In the genomic region with DNA sequence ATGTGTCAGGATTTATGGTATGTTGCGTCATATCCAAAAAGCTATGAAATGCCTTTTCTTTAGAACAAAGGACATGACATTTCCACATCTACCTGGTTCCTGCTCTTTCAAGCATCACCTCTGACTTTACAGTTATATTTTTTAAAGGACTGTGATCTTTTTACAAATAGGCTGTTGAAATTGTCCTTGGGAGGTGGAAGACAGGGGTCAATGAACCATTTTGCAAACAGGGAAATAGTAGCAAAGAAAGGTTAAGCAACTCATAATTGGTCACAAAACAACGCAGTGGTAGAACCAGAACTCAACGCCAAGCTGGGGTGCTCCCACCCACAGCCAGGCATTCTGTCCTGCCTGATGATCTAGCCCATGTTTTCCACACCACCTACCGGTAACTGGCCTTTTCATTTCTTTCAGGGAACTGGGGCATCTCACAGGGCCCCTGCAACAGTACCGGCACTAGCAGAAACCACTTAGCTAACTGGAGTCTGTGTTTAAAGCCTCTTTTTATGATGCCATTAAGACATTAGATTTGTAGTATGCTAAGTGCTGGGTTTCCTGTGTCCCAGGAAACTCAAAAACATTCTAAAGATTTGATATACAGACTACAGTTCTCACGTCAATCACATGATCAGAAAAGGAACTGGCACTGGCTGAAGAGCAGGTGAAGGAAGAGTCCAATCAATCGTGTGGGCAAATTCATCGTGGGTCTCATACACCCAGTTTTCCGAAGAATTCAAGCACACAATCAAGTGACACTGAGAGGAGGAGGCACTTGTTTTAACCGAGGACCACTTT, we compare ENCODE assay signal across 8 cellular contexts. TPM values are rescaled to one million over a fixed set of nuclear protein-coding genes. Genes with fewer than 3 reads are reported as not detected.
A peak's percentile ranks its signal among the peaks of the same experiment; 100 is the strongest.
DNase-seq lines count a peak whose midpoint lies in the region; ATAC-seq, FAIRE-seq and TF ChIP-seq lines count a peak whose summit lies in the region.

No MANE protein-coding gene starts in this region.

- no peak for TF ChIP-seq CTCF in OCI-LY3 (IDR thresholded peaks at IDR 0.05; ENCODE audit: low read depth, low read length)

- peak overlapping the region; percentile 40 for H3K27ac ChIP-seq in OCI-LY3 (ENCODE audit: low read length)

- peaks cover 100% of the 10 kb centered on the region for H3K79me2 ChIP-seq in OCI-LY3 (ENCODE audit: low read length)

- H3K9ac ChIP-seq in OCI-LY3 (ENCODE audit: low read length) = peak overlapping the region; percentile 11

- ATAC-seq in HG02840 (IDR thresholded peaks at IDR 0.05; ENCODE audit: low FRiP score, unreplicated experiment) = no peak

- H3K4me3 ChIP-seq in OCI-LY3 (ENCODE audit: low read length) (peak overlapping the region; percentile 32), mononuclear cell (ENCODE audit: low read length) (peak overlapping the region; percentile 29)

- H3K36me3 ChIP-seq in OCI-LY3 (replicated peaks; ENCODE audit: low read depth, low read length) = peaks cover 75% of the 10 kb centered on the region

- no peak for FAIRE-seq in GM12891 (lab: Jason Lieb, UNC)

- H3K9me3 ChIP-seq in OCI-LY3 (ENCODE audit: insufficient read depth, low read length) (no peaks in the 10 kb centered on the region), mononuclear cell (ENCODE audit: low read depth, low read length) (no peaks in the 10 kb centered on the region)

- H4K20me1 ChIP-seq in OCI-LY3 (ENCODE audit: insufficient read depth, low read length) = peaks cover 94% of the 10 kb centered on the region

- no peak for DNase-seq in GM12891 (ENCODE audit: insufficient read length, low spot score)
- peak; percentile 47 for DNase-seq in central memory CD4-positive, alpha-beta T cell
- no peak for DNase-seq in kidney glomerular epithelial cell (lab: John Stamatoyannopoulos, UW)
- no peak for DNase-seq in NCI-H1694 treated with DMSO at 0.1 percent for 48 hours (lab: John Stamatoyannopoulos, UW)
- DNase-seq in NCI-H1417 (lab: John Stamatoyannopoulos, UW) = no peak

- H2AFZ ChIP-seq in OCI-LY3 (ENCODE audit: low read depth, low read length) = no peak overlapping the region

- no peaks in the 10 kb centered on the region for H3K27me3 ChIP-seq in OCI-LY3 (ENCODE audit: low read depth, low read length)
- H3K27me3 ChIP-seq in mononuclear cell (ENCODE audit: insufficient read depth, low read length) = no peaks in the 10 kb centered on the region

- H3K4me1 ChIP-seq in OCI-LY3 (ENCODE audit: low read length) (peaks cover 55% of the 10 kb centered on the region), mononuclear cell (ENCODE audit: insufficient read depth, low read length) (peaks cover 87% of the 10 kb centered on the region)

- no peak for TF ChIP-seq POLR2A in GM12891 (IDR thresholded peaks at IDR 0.05; ENCODE audit: low read depth, low read length)

- peak overlapping the region; percentile 56 for H3K4me2 ChIP-seq in OCI-LY3 (ENCODE audit: low read length)

TF ChIP-seq in GM12891, 5 proteins besides CTCF, POLR2A, EP300 and RAD21:
- TF ChIP-seq SPI1 (IDR thresholded peaks at IDR 0.05; ENCODE audit: low read depth, low read length) (peak; percentile 27; the same call in 1 of the 2 replicates), TAF1 (IDR thresholded peaks at IDR 0.05; ENCODE audit: low read depth, low read length) (no peak), POLR2AphosphoS5 (IDR thresholded peaks at IDR 0.05; ENCODE audit: low read depth, low read length) (0 out of 2 replicates have a peak, but pooled peaks have one; percentile 25)

RNA-seq across cellular contexts. Expression of a gene that starts 13.9 kb away (rescaled TPM):
- polyA plus RNA-seq in GM12891 (2012; ENCODE audit: low read depth, missing spikeins) = 19.2 TPM
- 65.8 TPM for total RNA-seq in mononuclear cell
